1 cellular context compared by ENCODE assay signal in genomic region chr1:31434101-31434871, GRCh38.
A peak's percentile ranks its signal among the peaks of the same experiment; 100 is the strongest.
TF ChIP-seq lines count a peak whose summit lies in the region.

No MANE protein-coding gene starts in this region.

TF ChIP-seq in HepG2, 621 proteins besides CTCF, POLR2A, EP300 and RAD21 (continued from another document and continues in another):
- TF ChIP-seq ARID4A (CRISPR knock-in tag; IDR thresholded peaks at IDR 0.05; ENCODE audit: borderline replicate concordance): no peak; the same call in 1 of the 2 replicates
- no peak for TF ChIP-seq ZBTB14 (CRISPR knock-in tag; IDR thresholded peaks at IDR 0.05)
- no peak for TF ChIP-seq RFX3 (CRISPR knock-in tag; IDR thresholded peaks at IDR 0.05)
- TF ChIP-seq ZNF766 (CRISPR knock-in tag; IDR thresholded peaks at IDR 0.05; ENCODE audit: borderline replicate concordance): no peak
- no peak for TF ChIP-seq ZNF644 (CRISPR knock-in tag; IDR thresholded peaks at IDR 0.05; ENCODE audit: low read depth)
- no peak for TF ChIP-seq NFAT5 (CRISPR knock-in tag; IDR thresholded peaks at IDR 0.05)
- no peak; the same call in 1 of the 2 replicates for TF ChIP-seq CSRNP1 (CRISPR knock-in tag; IDR thresholded peaks at IDR 0.05)
- TF ChIP-seq HDAC1 (CRISPR knock-in tag; IDR thresholded peaks at IDR 0.05): peak; percentile 98
- no peak for TF ChIP-seq SMC3 (IDR thresholded peaks at IDR 0.05; ENCODE audit: low read length)
- TF ChIP-seq PREB (CRISPR knock-in tag; IDR thresholded peaks at IDR 0.05): no peak
- TF ChIP-seq PRPF4 (IDR thresholded peaks at IDR 0.05; ENCODE audit: low read depth, low read length, poor library complexity, severe bottlenecking): peak; percentile 92
- no peak for TF ChIP-seq ZBTB44 (CRISPR knock-in tag; IDR thresholded peaks at IDR 0.05)
- no peak for TF ChIP-seq ZNF317 (CRISPR knock-in tag; IDR thresholded peaks at IDR 0.05)
- no peak; the same call in 1 of the 2 replicates for TF ChIP-seq ZNF101 (CRISPR knock-in tag; IDR thresholded peaks at IDR 0.05; ENCODE audit: borderline replicate concordance, low read depth)
- no peak for TF ChIP-seq AHR (CRISPR knock-in tag; IDR thresholded peaks at IDR 0.05)
- no peak for TF ChIP-seq ZNF597 (CRISPR knock-in tag; IDR thresholded peaks at IDR 0.05)
- no peak for TF ChIP-seq ZNF260 (CRISPR knock-in tag; IDR thresholded peaks at IDR 0.05; ENCODE audit: borderline replicate concordance, low read depth)
- TF ChIP-seq ZNF335 (CRISPR knock-in tag; IDR thresholded peaks at IDR 0.05): no peak
- TF ChIP-seq KLF6 (CRISPR knock-in tag; IDR thresholded peaks at IDR 0.05): no peak
- peak; percentile 97 for TF ChIP-seq PAXIP1 (CRISPR knock-in tag; conservative IDR thresholded peaks at IDR 0.05)
- TF ChIP-seq ZNF343 (CRISPR knock-in tag; IDR thresholded peaks at IDR 0.05): peak; percentile 52; the same call in 1 of the 2 replicates
- TF ChIP-seq THAP9 (CRISPR knock-in tag; IDR thresholded peaks at IDR 0.05; ENCODE audit: borderline replicate concordance): no peak
- TF ChIP-seq CBFB (CRISPR knock-in tag; IDR thresholded peaks at IDR 0.05): no peak
- no peak for TF ChIP-seq ELF4 (CRISPR knock-in tag; IDR thresholded peaks at IDR 0.05; ENCODE audit: borderline replicate concordance)
- no peak for TF ChIP-seq FOXP1 (IDR thresholded peaks at IDR 0.05)
- peak; percentile 71; the same call in 1 of the 2 replicates for TF ChIP-seq FOXP1 (CRISPR knock-in tag; IDR thresholded peaks at IDR 0.05)
